In genomic region chr16:69438465-69438864, GRCh38 we compare ENCODE assay signal across 1 cellular context.
A peak's percentile ranks its signal among the peaks of the same experiment; 100 is the strongest.
TF ChIP-seq lines count a peak whose summit lies in the region.

No MANE protein-coding gene starts in this region.

TF ChIP-seq in GM12878, 131 proteins besides CTCF, POLR2A, EP300 and RAD21 (continues in another document):
- no peak for TF ChIP-seq MEF2A (IDR thresholded peaks at IDR 0.05; ENCODE audit: insufficient read depth, low read depth, low read length)
- no peak for TF ChIP-seq ZBTB33 (IDR thresholded peaks at IDR 0.05)
- TF ChIP-seq SMAD1 (IDR thresholded peaks at IDR 0.05; ENCODE audit: low read depth, partially characterized antibody) = no peak
- no peak for TF ChIP-seq GABPA (IDR thresholded peaks at IDR 0.05; ENCODE audit: low read depth)
- peak; percentile 47; the same call in 1 of the 2 replicates for TF ChIP-seq PKNOX1 (IDR thresholded peaks at IDR 0.05)
- TF ChIP-seq TCF7 (IDR thresholded peaks at IDR 0.05; ENCODE audit: borderline replicate concordance) = peak; percentile 51; the same call in 1 of the 2 replicates
- peak; percentile 47; the same call in 1 of the 2 replicates for TF ChIP-seq BCL11A (IDR thresholded peaks at IDR 0.05; ENCODE audit: low read depth, low read length)
- no peak for TF ChIP-seq CBFB (IDR thresholded peaks at IDR 0.05; ENCODE audit: low read depth)
- TF ChIP-seq E2F8 (IDR thresholded peaks at IDR 0.05; ENCODE audit: low read depth, partially characterized antibody) = no peak
- no peak for TF ChIP-seq MEF2B (IDR thresholded peaks at IDR 0.05; ENCODE audit: partially characterized antibody, poor library complexity, severe bottlenecking)
- TF ChIP-seq JUND (IDR thresholded peaks at IDR 0.05; ENCODE audit: low read depth, low read length) = no peak
- TF ChIP-seq NRF1 (conservative IDR thresholded peaks at IDR 0.05; ENCODE audit: low read depth, low read length) = no peak
- TF ChIP-seq NFIC (IDR thresholded peaks at IDR 0.05; ENCODE audit: low read depth, low read length) = peak; percentile 86
- peak in 1 of 2 experiments; percentile 16; a peak in 1 of 4 replicates for TF ChIP-seq BHLHE40 (IDR thresholded peaks at IDR 0.05; ENCODE audit: borderline replicate concordance in 1 of 2, low read depth in 2 of 2, low read length in 1 of 2)
- TF ChIP-seq SIN3A (IDR thresholded peaks at IDR 0.05; ENCODE audit: low read depth, low read length) = no peak
- no peak for TF ChIP-seq CHD4 (IDR thresholded peaks at IDR 0.05)
- TF ChIP-seq HSF1 (IDR thresholded peaks at IDR 0.05; ENCODE audit: low read depth, low read length) = no peak
- no peak for TF ChIP-seq BCL3 (IDR thresholded peaks at IDR 0.05; ENCODE audit: borderline replicate concordance, insufficient read depth, low read depth, low read length, poor library complexity, severe bottlenecking)
- TF ChIP-seq FOXK2 (IDR thresholded peaks at IDR 0.05) = no peak
- TF ChIP-seq PML (IDR thresholded peaks at IDR 0.05; ENCODE audit: low read length) = 0 out of 2 replicates have a peak, but pooled peaks have one; percentile 25
- no peak for TF ChIP-seq NR2C1 (IDR thresholded peaks at IDR 0.05)
- peak; percentile 83 for TF ChIP-seq ZNF384 (IDR thresholded peaks at IDR 0.05; ENCODE audit: borderline replicate concordance, low read depth, low read length)
- no peak for TF ChIP-seq MXI1 (IDR thresholded peaks at IDR 0.05; ENCODE audit: low read depth, low read length)
- no peak for TF ChIP-seq SRF (IDR thresholded peaks at IDR 0.05; ENCODE audit: low read depth in 2 of 2, low read length in 2 of 2)
- no peak for TF ChIP-seq ZNF622 (IDR thresholded peaks at IDR 0.05)
- TF ChIP-seq MTA3 (IDR thresholded peaks at IDR 0.05; ENCODE audit: borderline replicate concordance, low read length) = no peak
- no peak for TF ChIP-seq SKIL (IDR thresholded peaks at IDR 0.05; ENCODE audit: low read depth, poor library complexity, severe bottlenecking)
- TF ChIP-seq ATF7 (IDR thresholded peaks at IDR 0.05; ENCODE audit: low read depth) = peak; percentile 57; the same call in 1 of the 2 replicates
- TF ChIP-seq POLR2AphosphoS5 (IDR thresholded peaks at IDR 0.05; ENCODE audit: low read length) = no peak
- TF ChIP-seq DPF2 (IDR thresholded peaks at IDR 0.05) = no peak
- peak; percentile 79 for TF ChIP-seq ATF2 (IDR thresholded peaks at IDR 0.05; ENCODE audit: low read length)
- no peak for TF ChIP-seq ZNF687 (IDR thresholded peaks at IDR 0.05)
- TF ChIP-seq SMAD5 (IDR thresholded peaks at IDR 0.05; ENCODE audit: low read depth) = no peak
- no peak for TF ChIP-seq PAX8 (IDR thresholded peaks at IDR 0.05)
- no peak for TF ChIP-seq ZBTB40 (IDR thresholded peaks at IDR 0.05; ENCODE audit: borderline replicate concordance)
- no peak for TF ChIP-seq WRNIP1 (IDR thresholded peaks at IDR 0.05; ENCODE audit: borderline replicate concordance, low read depth, low read length)
- no peak for TF ChIP-seq RCOR1 (conservative IDR thresholded peaks at IDR 0.05; ENCODE audit: low read depth, low read length)
- no peak for TF ChIP-seq KAT2A (conservative IDR thresholded peaks at IDR 0.05; ENCODE audit: control insufficient read depth, low read depth, low read length)
- no peak for TF ChIP-seq ZNF217 (IDR thresholded peaks at IDR 0.05)
- TF ChIP-seq RAD51 (IDR thresholded peaks at IDR 0.05) = no peak
- TF ChIP-seq ZBED1 (IDR thresholded peaks at IDR 0.05; ENCODE audit: borderline replicate concordance) = no peak
